In genomic region chr1:32199717-32200072, GRCh38 we compare ENCODE assay signal across 6 cellular contexts. TPM values are rescaled to one million over a fixed set of nuclear protein-coding genes. Genes with fewer than 3 reads are reported as not detected.
DNase-seq lines count a peak whose midpoint lies in the region; FAIRE-seq and TF ChIP-seq lines count a peak whose summit lies in the region.

No MANE protein-coding gene starts in this region.

- no peak overlapping the region for H3K4me3 ChIP-seq in thymus (ENCODE audit: low read length)

- intact Hi-C loops in cardiac septum (cut with DNase I), result loop anchor here (5.0 kb wide), 1 partner anchor 92 kb away; the partner anchor contains the start of gene KPNA6

- peaks cover 32% of the 10 kb centered on the region for H3K36me3 ChIP-seq in thymus (ENCODE audit: control insufficient read depth, insufficient read depth)

- H3K4me1 ChIP-seq in thymus (ENCODE audit: control insufficient read depth, insufficient read depth, low read length), result peaks cover 17% of the 10 kb centered on the region

- DNase-seq in Ammon's horn (ENCODE audit: low spot score), result peak; percentile 49
- DNase-seq in NCI-H69 (lab: John Stamatoyannopoulos, UW), result peak; percentile 57
- DNase-seq in cardiac septum (ENCODE audit: low spot score), result peak; percentile 84
- no peak for DNase-seq in GM12891 (ENCODE audit: insufficient read length, low spot score)
- DNase-seq in SIG-M5 (lab: John Stamatoyannopoulos, UW), result no peak

- no peak for FAIRE-seq in GM12891 (lab: Jason Lieb, UNC)

- WGBS in thymus, result 84% methylated on average over 6 of the region's 6 CpGs

- no peak for TF ChIP-seq POLR2A in GM12891 (IDR thresholded peaks at IDR 0.05; ENCODE audit: low read depth, low read length)

- peak overlapping the region; percentile 85 for H3K27ac ChIP-seq in thymus (ENCODE audit: low read depth)

- H3K27me3 ChIP-seq in thymus (ENCODE audit: control insufficient read depth, insufficient read depth), result no peaks in the 10 kb centered on the region

- no peaks in the 10 kb centered on the region for H3K9me3 ChIP-seq in thymus (ENCODE audit: control insufficient read depth)

TF ChIP-seq in GM12891, 5 proteins besides CTCF, POLR2A, EP300 and RAD21:
- no peak for TF ChIP-seq POU2F2 (IDR thresholded peaks at IDR 0.05; ENCODE audit: low read depth, low read length)
- no peak for TF ChIP-seq PAX5 (IDR thresholded peaks at IDR 0.05; ENCODE audit: insufficient read depth, low read length, severe bottlenecking)
- TF ChIP-seq POLR2AphosphoS5 (IDR thresholded peaks at IDR 0.05; ENCODE audit: low read depth, low read length), result no peak
- TF ChIP-seq TAF1 (IDR thresholded peaks at IDR 0.05; ENCODE audit: low read depth, low read length), result no peak
- TF ChIP-seq SPI1 (IDR thresholded peaks at IDR 0.05; ENCODE audit: low read depth, low read length), result no peak

RNA-seq across cellular contexts. Expression of gene CCDC28B, which starts 0.7 kb away (rescaled TPM):
- 10.2 TPM for total RNA-seq in cardiac septum
- 28.7 TPM for polyA plus RNA-seq in thymus
- polyA plus RNA-seq in GM12891 (2012; ENCODE audit: low read depth, missing spikeins), result 128 TPM

RNA-seq across cellular contexts. Expression of gene IQCC, which starts 5.8 kb away (rescaled TPM):
- 0.78 TPM for total RNA-seq in cardiac septum
- 2.8 TPM for polyA plus RNA-seq in thymus
- 2.1 TPM for polyA plus RNA-seq in GM12891 (2012; ENCODE audit: low read depth, missing spikeins)

RNA-seq across cellular contexts. Expression of gene DCDC2B, which starts 9.2 kb away (rescaled TPM):
- not detected for total RNA-seq in cardiac septum
- polyA plus RNA-seq in thymus, result 0.09 TPM
- polyA plus RNA-seq in GM12891 (2012; ENCODE audit: low read depth, missing spikeins), result 0.05 TPM

RNA-seq across cellular contexts. Expression of gene TXLNA, which starts 20.2 kb away (rescaled TPM):
- 24.5 TPM for total RNA-seq in cardiac septum
- polyA plus RNA-seq in thymus, result 17.7 TPM
- polyA plus RNA-seq in GM12891 (2012; ENCODE audit: low read depth, missing spikeins), result 31.7 TPM

RNA-seq across cellular contexts. Expression of gene TMEM234, which starts 22.5 kb away (rescaled TPM):
- 12.3 TPM for total RNA-seq in cardiac septum
- 15.4 TPM for polyA plus RNA-seq in thymus
- 10.9 TPM for polyA plus RNA-seq in GM12891 (2012; ENCODE audit: low read depth, missing spikeins)

Comparison
In these comparisons a context has a peak if more than half of its experiments do, and no peak if none do; other contexts are left out.
1. DNase-seq: peak in Ammon's horn (single experiment), NCI-H69 (single experiment) and cardiac septum (single experiment); none in GM12891 (single experiment) and SIG-M5 (single experiment).